8 cellular contexts compared by ENCODE assay signal in genomic region chr2:55099878-55100820, GRCh38. TPM values are rescaled to one million over a fixed set of nuclear protein-coding genes. Genes with fewer than 3 reads are reported as not detected.
A peak's percentile ranks its signal among the peaks of the same experiment; 100 is the strongest.
DNase-seq lines count a peak whose midpoint lies in the region; ATAC-seq and TF ChIP-seq lines count a peak whose summit lies in the region.

No MANE protein-coding gene starts in this region.

- peak overlapping the region; percentile 54 for H3K27ac Mint-ChIP-seq in activated naive CD8-positive, alpha-beta T cell

- H3K4me1 ChIP-seq in tibial nerve = peaks cover 0 to 52% (median 25%) of the 10 kb centered on the region in 4 donors

- H3K36me3 Mint-ChIP-seq in activated naive CD8-positive, alpha-beta T cell = no peaks in the 10 kb centered on the region

- no peaks in the 10 kb centered on the region for H3K27me3 ChIP-seq in tibial nerve

- H3K4me3 ChIP-seq in tibial nerve = no peak overlapping the region

- DNase-seq in SIG-M5 treated with dmso at 0.1 percent for 504 hours (lab: John Stamatoyannopoulos, UW; ENCODE audit: unreplicated experiment) = peak; percentile 74
- no peak for DNase-seq in SIG-M5 (lab: John Stamatoyannopoulos, UW)
- peak; percentile 19 for DNase-seq in islet precursor cell
- no peak for DNase-seq in tibial nerve (ENCODE audit: low spot score in 2 of 2)
- no peak for DNase-seq in hippocampal formation (lab: John Stamatoyannopoulos, UW)
- DNase-seq in midbrain (lab: John Stamatoyannopoulos, UW) = no peak

- peak in 1 of 2 donors; percentile 72 for TF ChIP-seq EP300 in tibial nerve (IDR thresholded peaks at IDR 0.05)

- TF ChIP-seq POLR2A in tibial nerve (IDR thresholded peaks at IDR 0.05) = no peak

- H3K36me3 ChIP-seq in tibial nerve = no peaks in the 10 kb centered on the region

- peaks cover 12% of the 10 kb centered on the region for H3K4me1 Mint-ChIP-seq in activated naive CD8-positive, alpha-beta T cell (ENCODE audit: low read depth)

- TF ChIP-seq CTCF in tibial nerve (IDR thresholded peaks at IDR 0.05) = no peak

- WGBS in tibial nerve, 2 donors = 48 to 51% methylated on average over 5 of the region's 5 CpGs

- H3K27me3 Mint-ChIP-seq in activated naive CD8-positive, alpha-beta T cell = no peaks in the 10 kb centered on the region

- no peak for ATAC-seq in HG02981 (IDR thresholded peaks at IDR 0.05; ENCODE audit: unreplicated experiment)

- no peaks in the 10 kb centered on the region for H3K9me3 Mint-ChIP-seq in activated naive CD8-positive, alpha-beta T cell (ENCODE audit: low read depth)

- H3K27ac ChIP-seq in tibial nerve = peak overlapping the region; percentile 25 to 88 (median 58)

- no peaks in the 10 kb centered on the region for H3K9me3 ChIP-seq in tibial nerve

- H3K4me3 Mint-ChIP-seq in activated naive CD8-positive, alpha-beta T cell = no peak overlapping the region

RNA-seq across cellular contexts. Expression of gene RTN4, which starts 49.9 kb away (rescaled TPM):
- 100 to 1,000 TPM; 232 to 245 (median 243) TPM for total RNA-seq in tibial nerve

Comparison
In these comparisons a context has a peak if more than half of its experiments do, and no peak if none do; other contexts are left out.
1. DNase-seq: peak in SIG-M5 treated with dmso at 0.1 percent for 504 hours (single experiment) and islet precursor cell (single experiment); none in SIG-M5 (single experiment), tibial nerve (0 of 2), hippocampal formation (0 of 2) and midbrain (single experiment).